ENCODE assay signal across 8 cellular contexts in the genomic region with DNA sequence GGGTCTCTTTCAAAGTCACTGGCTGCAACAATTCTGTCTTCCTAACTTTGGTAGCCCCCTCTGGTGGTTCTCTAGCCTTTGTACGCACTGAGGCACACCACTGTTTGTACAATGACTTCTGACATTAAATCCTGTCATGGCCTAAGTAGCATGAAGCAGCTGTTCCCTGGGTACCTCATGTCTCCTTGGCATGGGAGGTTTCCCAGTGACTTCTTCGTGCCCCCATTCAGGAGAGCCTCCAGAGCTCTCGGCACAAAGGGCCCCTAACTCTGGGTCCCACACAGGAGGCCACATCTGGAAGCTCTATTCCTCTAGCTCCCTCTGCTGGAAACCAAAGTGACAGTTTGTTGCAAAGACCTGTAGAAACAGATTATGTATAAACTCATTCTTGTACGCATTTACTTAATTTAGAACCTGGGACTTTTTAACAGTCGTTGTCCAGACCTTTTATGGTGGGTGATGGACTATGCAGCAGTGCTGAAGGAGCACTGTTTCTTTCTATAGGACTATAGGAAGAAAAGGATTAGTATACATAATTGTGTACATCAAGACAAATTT. TPM values are rescaled to one million over a fixed set of nuclear protein-coding genes. Genes with fewer than 3 reads are reported as not detected.
A peak's percentile ranks its signal among the peaks of the same experiment; 100 is the strongest.
DNase-seq lines count a peak whose midpoint lies in the region; ATAC-seq and TF ChIP-seq lines count a peak whose summit lies in the region.

No MANE protein-coding gene starts in this region.

- no peaks in the 10 kb centered on the region for H3K9me3 ChIP-seq in neuronal stem cell (replicated peaks in 1 of 2; ENCODE audit: control insufficient read depth in 2 of 2, insufficient read depth in 1 of 2, low read depth in 1 of 2, low read length in 2 of 2)

- H2BK15ac ChIP-seq in neuronal stem cell (ENCODE audit: low read length): no peak overlapping the region

- H3K4me1 ChIP-seq in neuronal stem cell (ENCODE audit: control insufficient read depth in 2 of 2, insufficient read depth in 1 of 2, low read depth in 1 of 2, low read length in 2 of 2): peaks cover 0 to 2% of the 10 kb centered on the region in 2 donors

- H3K4me3 ChIP-seq in foreskin fibroblast (ENCODE audit: low read depth in 1 of 2, low read length in 2 of 2) (no peak overlapping the region), neuronal stem cell (ENCODE audit: low read length in 2 of 2) (no peak overlapping the region)

- peak; percentile 43 for DNase-seq in GF-D8 (lab: John Stamatoyannopoulos, UW)
- DNase-seq in HS-5 (ENCODE audit: low read depth): peak; percentile 15
- DNase-seq in NCI-H774 (lab: John Stamatoyannopoulos, UW): peak; percentile 28
- DNase-seq in activated T-cell treated with anti-CD3 and anti-CD28 coated beads for 24 hours (ENCODE audit: low read depth): peak; percentile 14
- DNase-seq in foreskin fibroblast: peak; percentile 36 to 75
- DNase-seq in neuronal stem cell (ENCODE audit: low spot score): peak; percentile 53
- DNase-seq in NCI-H1048 (lab: John Stamatoyannopoulos, UW): no peak

- H3K9ac ChIP-seq in neuronal stem cell (ENCODE audit: low read depth, low read length, poor library complexity): no peak overlapping the region

- no peak overlapping the region for H2AK5ac ChIP-seq in neuronal stem cell (ENCODE audit: low read depth, low read length)

- no peak overlapping the region for H3K18ac ChIP-seq in neuronal stem cell (ENCODE audit: low read length)

- H3K14ac ChIP-seq in neuronal stem cell (ENCODE audit: low read length): no peak overlapping the region

- H3K23ac ChIP-seq in neuronal stem cell (ENCODE audit: low read depth, low read length, poor library complexity): no peak overlapping the region

- ATAC-seq in GM21576 (IDR thresholded peaks at IDR 0.05; ENCODE audit: unreplicated experiment): peak; percentile 91

- no peaks in the 10 kb centered on the region for H3K27me3 ChIP-seq in neuronal stem cell (ENCODE audit: control insufficient read depth in 3 of 3, insufficient read depth in 3 of 3, low read depth in 1 of 3, low read length in 3 of 3)

- no peak overlapping the region for H4K91ac ChIP-seq in neuronal stem cell (ENCODE audit: low read depth, low read length, poor library complexity)

- TF ChIP-seq CTCF in foreskin fibroblast (IDR thresholded peaks at IDR 0.05; ENCODE audit: low read depth, low read length): peak; percentile 74

- H3K27ac ChIP-seq in neuronal stem cell (replicated peaks; ENCODE audit: low read length): no peak overlapping the region

- H3K4me2 ChIP-seq in neuronal stem cell (ENCODE audit: insufficient read depth, low read length, poor library complexity, severe bottlenecking): no peak overlapping the region

- no peak overlapping the region for H3K4ac ChIP-seq in neuronal stem cell (ENCODE audit: low read length)

- peaks cover 0 to 5% of the 10 kb centered on the region in 2 donors for H3K36me3 ChIP-seq in neuronal stem cell (replicated peaks in 1 of 2; ENCODE audit: control insufficient read depth in 2 of 2, insufficient read depth in 2 of 2, low read length in 2 of 2)

- no peaks in the 10 kb centered on the region for H3K79me1 ChIP-seq in neuronal stem cell (ENCODE audit: low read depth, low read length)

- H4K8ac ChIP-seq in neuronal stem cell (ENCODE audit: low read depth, low read length): no peak overlapping the region

- H2BK12ac ChIP-seq in neuronal stem cell (ENCODE audit: low read length): no peak overlapping the region

- no CpG with 5 or more reads among the region's 5 CpGs for WGBS in neuronal stem cell (ENCODE audit: extremely low coverage in 2 of 2, insufficient read length in 2 of 2, insufficient replicate concordance in 1 of 2), 2 donors

- no peak overlapping the region for H2BK120ac ChIP-seq in neuronal stem cell (ENCODE audit: low read depth, low read length)

- H2BK5ac ChIP-seq in neuronal stem cell (ENCODE audit: low read length): no peak overlapping the region

- H2AFZ ChIP-seq in neuronal stem cell (ENCODE audit: low read length): peak overlapping the region; percentile 67

RNA-seq across cellular contexts. Expression of a gene that starts 13.4 kb away (rescaled TPM):
- polyA plus RNA-seq in neuronal stem cell (2013, experiment 1 of 2): 5.3 TPM
- 5.1 TPM for polyA plus RNA-seq in neuronal stem cell (2013, experiment 2 of 2)

RNA-seq across cellular contexts. Expression of a gene that starts 13.6 kb away (rescaled TPM):
- polyA plus RNA-seq in neuronal stem cell (2013, experiment 1 of 2): 16.5 TPM
- 18.2 TPM for polyA plus RNA-seq in neuronal stem cell (2013, experiment 2 of 2)
